Comparison of ENCODE assay signal across 13 cellular contexts in genomic region chr13:40146586-40147240, GRCh38.
DNase-seq lines count a peak whose midpoint lies in the region; ATAC-seq and TF ChIP-seq lines count a peak whose summit lies in the region.
"Had no signal": no experiment of that assay in that cellular context is flagged by ENCODE, and none has a peak within 500 bp of the region (broad histone marks: within the 10 kb centered on the region; RNA-seq: fewer than 3 reads in every experiment).

No MANE protein-coding gene starts in this region.

- no peak overlapping the region for H3K4me3 ChIP-seq in mammary epithelial cell (replicated peaks in 1 of 3; ENCODE audit: insufficient read depth in 1 of 3, low read depth in 2 of 3, low read length in 3 of 3)
- H3K4me3 ChIP-seq: heart left ventricle had no signal

- BruUV-seq in mammary epithelial cell (replicated peaks; lab: Mats Ljungman, UMichigan): no TSS peak

- no peak overlapping the region for H3K27ac ChIP-seq in mammary epithelial cell (ENCODE audit: insufficient read depth, low read depth, low read length)
- H3K27ac ChIP-seq: heart left ventricle had no signal

- no peaks in the 10 kb centered on the region for H3K36me3 ChIP-seq in mammary epithelial cell (ENCODE audit: insufficient read depth, low read length)
- H3K36me3 ChIP-seq: heart left ventricle had no signal

- H3K9me3 Mint-ChIP-seq in activated CD4-positive, alpha-beta T cell treated with anti-CD3 and anti-CD28 coated beads for 36 hours (ENCODE audit: low read depth): no peaks in the 10 kb centered on the region
- peaks cover 4% of the 10 kb centered on the region for H3K9me3 Mint-ChIP-seq in T-helper 1 cell treated with Interleukin-12 subunit alpha and Interleukin-12 subunit beta and Interleukin-4 antibody, amounts not matched to agents 30 μg/mL and 1 μg/mL, for 36 hours
- H3K9me3 Mint-ChIP-seq: nephron had no signal

- no peaks in the 10 kb centered on the region for H3K27me3 ChIP-seq in mammary epithelial cell (ENCODE audit: insufficient read depth, low read length)
- H3K27me3 ChIP-seq: heart left ventricle had no signal

- no peaks in the 10 kb centered on the region for H4K20me1 ChIP-seq in mammary epithelial cell (ENCODE audit: insufficient read depth, low read length)

- no peaks in the 10 kb centered on the region for H3K79me2 ChIP-seq in mammary epithelial cell (ENCODE audit: insufficient read depth, low read length)

- H3K27ac Mint-ChIP-seq in activated CD4-positive, alpha-beta T cell treated with anti-CD3 and anti-CD28 coated beads for 36 hours: peak overlapping the region; percentile 72
- peak overlapping the region; percentile 70 for H3K27ac Mint-ChIP-seq in T-helper 1 cell treated with Interleukin-12 subunit alpha and Interleukin-12 subunit beta and Interleukin-4 antibody, amounts not matched to agents 30 μg/mL and 1 μg/mL, for 36 hours

- no peak overlapping the region for H3K4me2 ChIP-seq in mammary epithelial cell (ENCODE audit: insufficient read depth, low read depth, low read length)

- H3K27me3 Mint-ChIP-seq in activated CD4-positive, alpha-beta T cell treated with anti-CD3 and anti-CD28 coated beads for 36 hours: no peaks in the 10 kb centered on the region
- H3K27me3 Mint-ChIP-seq in T-helper 1 cell treated with Interleukin-12 subunit alpha and Interleukin-12 subunit beta and Interleukin-4 antibody, amounts not matched to agents 30 μg/mL and 1 μg/mL, for 36 hours (ENCODE audit: low read depth): no peaks in the 10 kb centered on the region

- intact Hi-C loops in activated CD4-positive, alpha-beta T cell treated with anti-CD3 and anti-CD28 coated beads for 36 hours (cut with DNase I, micrococcal nuclease): loop anchor here (1.0 to 5.0 kb wide), 6 partner anchors 41 to 516 kb away; no protein-coding TSS in a partner anchor
- intact Hi-C loops in mammary epithelial cell (cut with micrococcal nuclease): loop anchor here (5.0 kb wide), 1 partner anchor 69 kb away; no protein-coding TSS in a partner anchor

- H3K4me1 ChIP-seq in mammary epithelial cell (ENCODE audit: insufficient read depth, low read length): peaks cover 7% of the 10 kb centered on the region

- in situ Hi-C loops in mammary epithelial cell (cut with MboI; ENCODE audit: low sequenced_read_pairs in 2 of 2): no loop called here

- H3K4me1 Mint-ChIP-seq in activated CD4-positive, alpha-beta T cell treated with anti-CD3 and anti-CD28 coated beads for 36 hours: peaks cover 68% of the 10 kb centered on the region
- peaks cover 51% of the 10 kb centered on the region for H3K4me1 Mint-ChIP-seq in T-helper 1 cell treated with Interleukin-12 subunit alpha and Interleukin-12 subunit beta and Interleukin-4 antibody, amounts not matched to agents 30 μg/mL and 1 μg/mL, for 36 hours (ENCODE audit: low read depth)

- peak; percentile 65 for DNase-seq in activated CD4-positive, alpha-beta T cell treated with anti-CD3 and anti-CD28 coated beads for 36 hours
- no peak for DNase-seq in activated CD4-positive, alpha-beta T cell treated with anti-CD3 and anti-CD28 coated beads for 1 hour
- peak; percentile 21 for DNase-seq in mammary epithelial cell
- DNase-seq in stimulated activated CD4-positive, alpha-beta T cell treated with anti-CD3 and anti-CD28 coated beads, Interleukin-4, amount 100 ng/mL, for 24 hours: peak; percentile 33
- no peak for DNase-seq in SW 1271 (lab: John Stamatoyannopoulos, UW)
- DNase-seq in NCI-H526 (lab: John Stamatoyannopoulos, UW): no peak
- DNase-seq in NCI-H748 treated with DMSO at 0.1 percent for 48 hours (lab: John Stamatoyannopoulos, UW): no peak
- DNase-seq: anterior cingulate cortex, heart left ventricle, NCI-H2081 treated with DMSO at 0.1 percent for 48 hours, trophoblast cell had no signal

- dilution Hi-C loops in mammary epithelial cell (cut with HindIII; ENCODE audit: low sequenced_read_pairs): no loop called here

- no peaks in the 10 kb centered on the region for H3K9me3 ChIP-seq in mammary epithelial cell (replicated peaks; ENCODE audit: insufficient read depth, low read length)
- H3K9me3 ChIP-seq: heart left ventricle had no signal

- POLR2A ChIA-PET in activated CD4-positive, alpha-beta T cell treated with anti-CD3 and anti-CD28 coated beads for 36 hours (lab: Charles Lee): interaction anchor here (0.7 kb wide), 1 partner anchor 374 kb away, joined by 3 read pairs; no protein-coding TSS in a partner anchor

- H3K4me3 Mint-ChIP-seq in activated CD4-positive, alpha-beta T cell treated with anti-CD3 and anti-CD28 coated beads for 36 hours: no peak overlapping the region
- H3K4me3 Mint-ChIP-seq in T-helper 1 cell treated with Interleukin-12 subunit alpha and Interleukin-12 subunit beta and Interleukin-4 antibody, amounts not matched to agents 30 μg/mL and 1 μg/mL, for 36 hours: no peak overlapping the region
- H3K4me3 Mint-ChIP-seq: nephron had no signal

- TF ChIP-seq CTCF in mammary epithelial cell (conservative IDR thresholded peaks at IDR 0.05 in 1 of 2, IDR thresholded peaks at IDR 0.05 in 1 of 2; ENCODE audit: extremely low read depth in 1 of 2, insufficient read depth in 1 of 2, low read depth in 1 of 2, low read length in 2 of 2): no peak

- peak; percentile 68 for ATAC-seq in activated CD4-positive, alpha-beta T cell treated with anti-CD3 and anti-CD28 coated beads for 36 hours
- ATAC-seq: heart left ventricle had no signal

- no peak overlapping the region for H3K9ac ChIP-seq in mammary epithelial cell (ENCODE audit: insufficient read depth, low read length)

- H2AFZ ChIP-seq in mammary epithelial cell (ENCODE audit: low read depth, low read length): no peak overlapping the region

- H3K36me3 Mint-ChIP-seq in activated CD4-positive, alpha-beta T cell treated with anti-CD3 and anti-CD28 coated beads for 36 hours (ENCODE audit: low read depth): no peaks in the 10 kb centered on the region
- H3K36me3 Mint-ChIP-seq in T-helper 1 cell treated with Interleukin-12 subunit alpha and Interleukin-12 subunit beta and Interleukin-4 antibody, amounts not matched to agents 30 μg/mL and 1 μg/mL, for 36 hours (ENCODE audit: low read depth): peaks cover 5% of the 10 kb centered on the region

- 83% methylated on average over 11 of the region's 12 CpGs for WGBS in mammary epithelial cell (ENCODE audit: low coverage, missing lambda C conversion rate)

- CTCF ChIA-PET in activated CD4-positive, alpha-beta T cell treated with anti-CD3 and anti-CD28 coated beads for 36 hours (lab: Charles Lee): interaction anchor here (0.6 to 1.3 kb wide), 4 partner anchors 44 to 79 kb away, joined by 3 to 6 read pairs (median 3); no protein-coding TSS in a partner anchor
- CTCF ChIA-PET in mammary epithelial cell (lab: Charles Lee; ENCODE audit: low non-redundant PET): interaction anchor here (0.7 kb wide), 1 partner anchor 491 kb away, joined by 4 read pairs; no protein-coding TSS in a partner anchor

Comparison
In these comparisons a context has a peak if more than half of its experiments do, and no peak if none do; other contexts are left out.
1. DNase-seq: peak in activated CD4-positive, alpha-beta T cell treated with anti-CD3 and anti-CD28 coated beads for 36 hours (single experiment), mammary epithelial cell (single experiment) and stimulated activated CD4-positive, alpha-beta T cell treated with anti-CD3 and anti-CD28 coated beads, Interleukin-4, amount 100 ng/mL, for 24 hours (single experiment); none in activated CD4-positive, alpha-beta T cell treated with anti-CD3 and anti-CD28 coated beads for 1 hour (single experiment), SW 1271 (0 of 2), NCI-H526 (0 of 2) and NCI-H748 treated with DMSO at 0.1 percent for 48 hours (single experiment).